10 cellular contexts compared by ENCODE assay signal in genomic region chr15:63332367-63333078, GRCh38. TPM values are rescaled to one million over a fixed set of nuclear protein-coding genes. Genes with fewer than 3 reads are reported as not detected.
DNase-seq lines count a peak whose midpoint lies in the region; ATAC-seq, FAIRE-seq and TF ChIP-seq lines count a peak whose summit lies in the region.
"Had no signal": no experiment of that assay in that cellular context is flagged by ENCODE, and none has a peak within 500 bp of the region (broad histone marks: within the 10 kb centered on the region; RNA-seq: fewer than 3 reads in every experiment).

No MANE protein-coding gene starts in this region.

- no peaks in the 10 kb centered on the region for H3K79me2 ChIP-seq in keratinocyte (ENCODE audit: control insufficient read depth, insufficient read depth, low read length)
- no peaks in the 10 kb centered on the region for H3K79me2 ChIP-seq in OCI-LY7 (ENCODE audit: insufficient read depth, low read depth, low read length)

- H3K27ac ChIP-seq in keratinocyte (ENCODE audit: control insufficient read depth, insufficient read depth, low read length) (peak overlapping the region; percentile 50), OCI-LY7 (ENCODE audit: low read depth, low read length, poor library complexity, severe bottlenecking) (no peak overlapping the region), lower lobe of right lung (no peak overlapping the region)

- no peaks in the 10 kb centered on the region for H3K9me3 ChIP-seq in keratinocyte (ENCODE audit: control insufficient read depth, low read depth, low read length)
- no peaks in the 10 kb centered on the region for H3K9me3 ChIP-seq in OCI-LY7 (ENCODE audit: low read length)
- H3K9me3 ChIP-seq in lower lobe of right lung: no peaks in the 10 kb centered on the region

- H3K36me3 ChIP-seq in keratinocyte (ENCODE audit: control insufficient read depth in 2 of 2, extremely low read depth in 1 of 2, insufficient read depth in 2 of 2, low read length in 2 of 2) (peaks cover 5 to 10% of the 10 kb centered on the region in 2 experiments), OCI-LY7 (ENCODE audit: insufficient read depth, low read length) (no peaks in the 10 kb centered on the region), lower lobe of right lung (no peaks in the 10 kb centered on the region)

- peak; percentile 92 for FAIRE-seq in keratinocyte (lab: Jason Lieb, UNC)

- POLR2A ChIA-PET in OCI-LY7 (lab: Charles Lee): no interaction called here

- peak; percentile 44 for DNase-seq in AG09319 (ENCODE audit: extremely low read depth, low read depth)
- peak; percentile 47 for DNase-seq in HT-29 (ENCODE audit: low spot score)
- peak; percentile 47 for DNase-seq in amniotic stem cell (lab: John Stamatoyannopoulos, UW)
- DNase-seq in keratinocyte (ENCODE audit: low read depth, low spot score): peak; percentile 65
- DNase-seq in OCI-LY7 (ENCODE audit: low spot score): no peak
- DNase-seq in lower lobe of right lung: no peak
- DNase-seq in RPMI8226: no peak
- DNase-seq: activated naive CD4-positive, alpha-beta T cell treated with Interleukin-2 at 50 U/mL for 16 hours had no signal

- CTCF ChIA-PET in OCI-LY7 (lab: Charles Lee; ENCODE audit: unreplicated experiment): no interaction called here

- dilution Hi-C loops in keratinocyte (cut with MboI; ENCODE audit: extremely low pct_ligation_motif_present, low sequenced_read_pairs): no loop called here

- no peaks in the 10 kb centered on the region for H3K9me2 ChIP-seq in OCI-LY7 (ENCODE audit: insufficient read depth, low read length)

- H3K4me3 ChIP-seq in keratinocyte (ENCODE audit: control insufficient read depth in 2 of 3, extremely low read depth in 1 of 3, insufficient read depth in 2 of 3, low read depth in 1 of 3, low read length in 3 of 3) (no peak overlapping the region), OCI-LY7 (ENCODE audit: low read depth, low read length, poor library complexity, severe bottlenecking) (no peak overlapping the region), lower lobe of right lung (no peak overlapping the region)
- H3K4me3 ChIP-seq: lung had no signal

- ATAC-seq in GM18867 (IDR thresholded peaks at IDR 0.05; ENCODE audit: unreplicated experiment) (no peak), lower lobe of right lung (no peak)

- H3K4me2 ChIP-seq in keratinocyte (ENCODE audit: control insufficient read depth, extremely low read depth, insufficient read depth, low read depth, low read length) (peak overlapping the region; percentile 55), OCI-LY7 (ENCODE audit: low read length) (no peak overlapping the region)

- H2AFZ ChIP-seq in keratinocyte (ENCODE audit: control insufficient read depth, low read length) (no peak overlapping the region), OCI-LY7 (ENCODE audit: low read length) (no peak overlapping the region)

- H3K4me1 ChIP-seq in keratinocyte (ENCODE audit: control insufficient read depth, extremely low read depth, insufficient read depth, low read length) (peaks cover 31% of the 10 kb centered on the region), OCI-LY7 (ENCODE audit: insufficient read depth, low read length, poor library complexity, severe bottlenecking) (no peaks in the 10 kb centered on the region), lower lobe of right lung (no peaks in the 10 kb centered on the region)

- H4K20me1 ChIP-seq in keratinocyte (ENCODE audit: control insufficient read depth, extremely low read depth, insufficient read depth, low read length) (no peaks in the 10 kb centered on the region), OCI-LY7 (ENCODE audit: insufficient read depth, low read length) (no peaks in the 10 kb centered on the region)

- H3K9me1 ChIP-seq in keratinocyte (ENCODE audit: control insufficient read depth, extremely low read depth, insufficient read depth, low read length): no peaks in the 10 kb centered on the region

- intact Hi-C loops in OCI-LY7 (cut with micrococcal nuclease; ENCODE audit: unreplicated experiment): no loop called here
- intact Hi-C loops in lower lobe of right lung (cut with DNase I): no loop called here

- no peak overlapping the region for H3K9ac ChIP-seq in keratinocyte (ENCODE audit: control insufficient read depth, extremely low read depth, insufficient read depth, low read length)

- no TSS peak for BruUV-seq in OCI-LY7 (replicated peaks; lab: Mats Ljungman, UMichigan)

- no peak for TF ChIP-seq CTCF in AG09319 (IDR thresholded peaks at IDR 0.05; ENCODE audit: low read depth, low read length)
- no peak for TF ChIP-seq CTCF in keratinocyte (optimal IDR thresholded peaks at IDR 0.05 in 1 of 3, IDR thresholded peaks at IDR 0.05 in 1 of 3, conservative IDR thresholded peaks at IDR 0.05 in 1 of 3; ENCODE audit: extremely low read depth in 1 of 3, insufficient read depth in 2 of 3, low read length in 3 of 3)
- TF ChIP-seq CTCF in OCI-LY7 (conservative IDR thresholded peaks at IDR 0.05; ENCODE audit: low read length): no peak
- TF ChIP-seq CTCF in lower lobe of right lung (IDR thresholded peaks at IDR 0.05): no peak

- H3K27me3 ChIP-seq in keratinocyte (ENCODE audit: control insufficient read depth, extremely low read depth, insufficient read depth, low read length): no peaks in the 10 kb centered on the region
- no peaks in the 10 kb centered on the region for H3K27me3 ChIP-seq in lower lobe of right lung (ENCODE audit: low read depth)

RNA-seq across cellular contexts. Expression of gene CA12, which starts 49.1 kb away (rescaled TPM):
- 60.0 and 64.9 TPM in 2 replicates for total RNA-seq in HT-29 (2014; rRNA removed; shearing (Covaris generic))
- polyA plus RNA-seq in keratinocyte: 101 to 220 TPM (median 158 TPM) in 3 replicates
- 45.2 TPM for polyA plus RNA-seq in keratinocyte (2011; ENCODE audit: low read depth)
- 52.6 and 62.1 TPM in 2 replicates for polyA plus RNA-seq in keratinocyte (2011; cell fraction: cytosol; rRNA removed)
- polyA plus RNA-seq in keratinocyte (2011; cell fraction: nucleus; rRNA removed): 202 and 203 TPM in 2 replicates
- 78.2 and 80.9 TPM in 2 replicates for polyA plus RNA-seq in keratinocyte (2012; ENCODE audit: low replicate concordance)
- 71.9 to 160 TPM (median 122 TPM) in 3 replicates for polyA minus RNA-seq in keratinocyte
- polyA minus RNA-seq in keratinocyte (2011; cell fraction: cytosol; rRNA and poly(A)+ RNA removed): 91.3 TPM
- polyA minus RNA-seq in keratinocyte (2011; cell fraction: nucleus; rRNA and poly(A)+ RNA removed): 234 and 311 TPM in 2 replicates
- not detected in 2 replicates for total RNA-seq in OCI-LY7 (2014; rRNA removed; shearing (Covaris generic))
- total RNA-seq in OCI-LY7 (2022) (not detected in 2 replicates), lower lobe of right lung (4.9 TPM)

RNA-seq across cellular contexts. Expression of gene APH1B, which starts 55.1 kb away (rescaled TPM):
- 1.5 and 1.7 TPM in 2 replicates for total RNA-seq in HT-29 (2014; rRNA removed; shearing (Covaris generic))
- polyA plus RNA-seq in keratinocyte: 4.6 to 7.7 TPM (median 7.0 TPM) in 3 replicates
- polyA plus RNA-seq in keratinocyte (2011; ENCODE audit: low read depth): 1.4 TPM
- 3.8 and 6.4 TPM in 2 replicates for polyA plus RNA-seq in keratinocyte (2011; cell fraction: cytosol; rRNA removed)
- polyA plus RNA-seq in keratinocyte (2011; cell fraction: nucleus; rRNA removed): 11.2 and 11.8 TPM in 2 replicates
- 3.7 and 5.2 TPM in 2 replicates for polyA plus RNA-seq in keratinocyte (2012; ENCODE audit: low replicate concordance)
- polyA minus RNA-seq in keratinocyte: 4.9 to 9.7 TPM (median 8.8 TPM) in 3 replicates
- 3.5 TPM for polyA minus RNA-seq in keratinocyte (2011; cell fraction: cytosol; rRNA and poly(A)+ RNA removed)
- 9.9 and 14.8 TPM in 2 replicates for polyA minus RNA-seq in keratinocyte (2011; cell fraction: nucleus; rRNA and poly(A)+ RNA removed)
- total RNA-seq in OCI-LY7 (2014; rRNA removed; shearing (Covaris generic)): 6.1 and 8.3 TPM in 2 replicates
- total RNA-seq in OCI-LY7 (2022): 24.1 and 25.5 TPM in 2 replicates
- 31.0 TPM for total RNA-seq in lower lobe of right lung

Comparison
In these comparisons a context has a peak if more than half of its experiments do, and no peak if none do; other contexts are left out.
1. DNase-seq: peak in AG09319 (single experiment), HT-29 (single experiment), amniotic stem cell (single experiment) and keratinocyte (single experiment); none in OCI-LY7 (single experiment), lower lobe of right lung (single experiment) and RPMI8226 (single experiment).
2. RNA of gene CA12, which starts 49.1 kb away (total RNA-seq): 60.0 to 64.9 TPM in HT-29; 4.9 TPM in lower lobe of right lung (single experiment) and not detected in OCI-LY7; every median in the first group is over 10 times any median in the second.